12 cellular contexts compared by ENCODE assay signal in the genomic region with DNA sequence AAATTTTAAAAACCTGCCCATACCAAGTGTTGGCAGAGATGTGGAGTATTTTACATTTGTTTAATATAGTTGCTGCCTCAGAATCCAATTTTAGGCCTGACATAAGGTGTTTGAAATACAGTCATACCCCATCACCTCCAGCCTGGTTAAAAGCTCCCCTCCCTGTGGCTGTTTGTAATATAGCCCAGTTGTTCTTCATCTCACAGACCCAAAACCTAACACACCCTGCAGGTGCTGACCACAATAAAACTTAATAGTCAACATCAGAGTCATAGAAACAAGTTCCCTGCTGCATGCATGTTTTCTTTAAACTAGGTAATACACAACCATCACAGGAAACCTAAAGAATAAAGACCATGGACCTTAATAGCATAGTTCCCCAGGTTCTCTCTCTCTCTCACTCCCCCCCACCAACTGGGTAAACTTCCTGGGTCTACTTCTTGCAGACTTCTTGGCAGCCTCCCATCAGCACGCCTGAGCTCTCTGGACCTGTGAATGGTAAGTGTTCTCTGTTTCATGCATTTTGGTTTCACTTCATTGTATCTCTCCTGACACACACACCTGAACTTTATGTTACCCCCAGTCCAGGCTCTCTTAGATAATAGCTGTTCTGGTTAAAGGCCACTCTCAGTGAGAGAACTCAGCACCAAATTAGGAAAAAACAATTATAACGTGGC.
DNase-seq lines count a peak whose midpoint lies in the region; ATAC-seq lines count a peak whose summit lies in the region.
"Had no signal": no experiment of that assay in that cellular context is flagged by ENCODE, and none has a peak within 500 bp of the region (broad histone marks: within the 10 kb centered on the region; RNA-seq: fewer than 3 reads in every experiment).

No MANE protein-coding gene starts in this region.

- ATAC-seq in GM18907 (IDR thresholded peaks at IDR 0.05; ENCODE audit: unreplicated experiment) (peak; percentile 83), GM21717 (IDR thresholded peaks at IDR 0.05; ENCODE audit: unreplicated experiment) (peak; percentile 70), HG03342 (IDR thresholded peaks at IDR 0.05; ENCODE audit: unreplicated experiment) (peak; percentile 75)

- no peak overlapping the region for H3K27ac Mint-ChIP-seq in activated CD4-positive, alpha-beta memory T cell treated with anti-CD3 and anti-CD28 coated beads, Interleukin-2, amount 10 ng/mL, durations not matched to agents 7 days and 5 days
- H3K27ac Mint-ChIP-seq: CD4-positive, CD25-positive, alpha-beta regulatory T cell had no signal

- CTCF ChIA-PET in activated CD4-positive, alpha-beta memory T cell treated with anti-CD3 and anti-CD28 coated beads, Interleukin-2, amount 10 ng/mL, durations not matched to agents 7 days and 5 days (lab: Charles Lee) = no interaction called here

- no peaks in the 10 kb centered on the region for H3K4me1 Mint-ChIP-seq in activated CD4-positive, alpha-beta memory T cell treated with anti-CD3 and anti-CD28 coated beads, Interleukin-2, amount 10 ng/mL, durations not matched to agents 7 days and 5 days
- H3K4me1 Mint-ChIP-seq: CD4-positive, CD25-positive, alpha-beta regulatory T cell had no signal

- no peak overlapping the region for H3K27ac ChIP-seq in substantia nigra (ENCODE audit: low read depth, low read length, poor library complexity, severe bottlenecking)
- H3K27ac ChIP-seq: HL-60 had no signal

- no peaks in the 10 kb centered on the region for H3K36me3 Mint-ChIP-seq in activated CD4-positive, alpha-beta memory T cell treated with anti-CD3 and anti-CD28 coated beads, Interleukin-2, amount 10 ng/mL, durations not matched to agents 7 days and 5 days (ENCODE audit: low read depth)
- H3K36me3 Mint-ChIP-seq: CD4-positive, CD25-positive, alpha-beta regulatory T cell had no signal

- DNase-seq in kidney tubule cell (ENCODE audit: low spot score) (peak; percentile 4), Ammon's horn (ENCODE audit: low spot score) (no peak), substantia nigra (lab: John Stamatoyannopoulos, UW) (no peak)
- DNase-seq in activated CD4-positive, alpha-beta memory T cell treated with anti-CD3 and anti-CD28 coated beads, Interleukin-2, amount 10 ng/mL, durations not matched to agents 7 days and 5 days = no peak
- no peak for DNase-seq in effector CD4-positive, alpha-beta T cell
- DNase-seq: activated T-cell treated with anti-CD3 and anti-CD28 coated beads for 4 hours; CD4-positive, CD25-positive, alpha-beta regulatory T cell; NCI-H1048 had no signal

- no peaks in the 10 kb centered on the region for H3K27me3 Mint-ChIP-seq in activated CD4-positive, alpha-beta memory T cell treated with anti-CD3 and anti-CD28 coated beads, Interleukin-2, amount 10 ng/mL, durations not matched to agents 7 days and 5 days

- no peaks in the 10 kb centered on the region for H3K9me3 Mint-ChIP-seq in activated CD4-positive, alpha-beta memory T cell treated with anti-CD3 and anti-CD28 coated beads, Interleukin-2, amount 10 ng/mL, durations not matched to agents 7 days and 5 days

- POLR2A ChIA-PET in activated CD4-positive, alpha-beta memory T cell treated with anti-CD3 and anti-CD28 coated beads, Interleukin-2, amount 10 ng/mL, durations not matched to agents 7 days and 5 days (lab: Charles Lee) = no interaction called here

- no peak overlapping the region for H3K4me3 Mint-ChIP-seq in activated CD4-positive, alpha-beta memory T cell treated with anti-CD3 and anti-CD28 coated beads, Interleukin-2, amount 10 ng/mL, durations not matched to agents 7 days and 5 days
- H3K4me3 Mint-ChIP-seq: CD4-positive, CD25-positive, alpha-beta regulatory T cell had no signal
